In the genomic region with DNA sequence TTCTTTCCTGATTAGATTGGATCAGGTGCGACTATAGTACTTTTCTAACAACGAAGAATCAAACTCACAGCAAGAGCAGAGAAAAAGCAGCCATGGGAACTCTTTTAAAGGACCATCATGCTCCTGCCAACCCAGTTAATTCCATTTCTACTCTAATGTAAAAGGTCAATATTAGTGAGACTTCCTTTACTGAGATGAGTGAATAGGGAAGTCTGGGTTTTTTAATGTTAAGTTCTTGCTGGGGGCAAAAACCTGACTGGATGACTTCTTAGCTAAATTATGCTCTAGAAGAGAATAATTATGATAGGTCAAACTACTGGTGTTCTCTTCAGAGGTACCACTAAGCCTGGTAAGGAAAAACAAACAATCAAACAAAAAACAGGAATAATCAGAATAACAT, we compare ENCODE assay signal across 36 cellular contexts.
"Had no signal": no experiment of that assay in that cellular context is flagged by ENCODE, and none has a peak within 500 bp of the region (broad histone marks: within the 10 kb centered on the region; RNA-seq: fewer than 3 reads in every experiment).

No MANE protein-coding gene starts in this region.

- H3K4me1 Mint-ChIP-seq: activated CD4-positive, alpha-beta T cell treated with anti-CD3 and anti-CD28 coated beads for 36 hours; central memory CD8-positive, alpha-beta T cell had no signal

- H3K4me1 ChIP-seq: ascending aorta had no signal

- H3K9me3 Mint-ChIP-seq: activated CD4-positive, alpha-beta memory T cell treated with anti-CD3 and anti-CD28 coated beads, Interleukin-2, amount 10 ng/mL, durations not matched to agents 7 days and 5 days; activated CD4-positive, alpha-beta T cell treated with anti-CD3 and anti-CD28 coated beads, Interleukin-2, amount 10 ng/mL, durations not matched to agents 7 days and 5 days; activated naive CD4-positive, alpha-beta T cell treated with anti-CD3 and anti-CD28 coated beads, Interleukin-2, amount 10 ng/mL, durations not matched to agents 7 days and 5 days; activated naive CD4-positive, alpha-beta T cell treated with anti-CD3 and anti-CD28 coated beads, Interleukin-2, amount 50 U/mL, for 24 hours; activated naive CD8-positive, alpha-beta T cell treated with anti-CD3 and anti-CD28 coated beads, Interleukin-2, amount 10 ng/mL, durations not matched to agents 7 days and 5 days; activated naive CD8-positive, alpha-beta T cell treated with anti-CD3 and anti-CD28 coated beads, Interleukin-2, amount 50 U/mL, for 24 hours; activated T-cell treated with anti-CD3 and anti-CD28 coated beads, Interleukin-2, amount 50 U/mL, for 24 hours; activated T-helper 2 cell treated with anti-CD3 and anti-CD28 coated beads, Interferon-gamma antibody, Interleukin-2, Interleukin-4, amounts not matched to agents 10 μg/mL and 5 μg/mL and 100 μg/mL, durations not matched to agents 14 hours and 24 hours and 36 hours; brain; central memory CD8-positive, alpha-beta T cell; T-helper 1 cell treated with Interleukin-12 subunit alpha and Interleukin-12 subunit beta and Interleukin-4 antibody, amounts not matched to agents 30 μg/mL and 1 μg/mL, for 36 hours; T-helper 2 cell treated with Interferon-gamma antibody and Interleukin-4, amounts not matched to agents 5 μg/mL and 100 μg/mL, for 36 hours had no signal

- H3K27me3 Mint-ChIP-seq: activated CD4-positive, alpha-beta memory T cell treated with anti-CD3 and anti-CD28 coated beads, Interleukin-2, amount 10 ng/mL, durations not matched to agents 7 days and 5 days; activated CD4-positive, alpha-beta T cell treated with anti-CD3 and anti-CD28 coated beads for 36 hours; activated CD4-positive, alpha-beta T cell treated with anti-CD3 and anti-CD28 coated beads, Interleukin-2, amount 10 ng/mL, durations not matched to agents 7 days and 5 days; activated CD8-positive, alpha-beta memory T cell treated with anti-CD3 and anti-CD28 coated beads, Interleukin-2, amount 10 ng/mL, durations not matched to agents 7 days and 5 days; activated naive CD4-positive, alpha-beta T cell treated with anti-CD3 and anti-CD28 coated beads, Interleukin-2, amount 10 ng/mL, durations not matched to agents 7 days and 5 days; activated naive CD4-positive, alpha-beta T cell treated with anti-CD3 and anti-CD28 coated beads, Interleukin-2, amount 50 U/mL, for 24 hours; activated naive CD8-positive, alpha-beta T cell; activated naive CD8-positive, alpha-beta T cell treated with anti-CD3 and anti-CD28 coated beads, Interleukin-2, amount 10 ng/mL, durations not matched to agents 7 days and 5 days; activated naive CD8-positive, alpha-beta T cell treated with anti-CD3 and anti-CD28 coated beads, Interleukin-2, amount 50 U/mL, for 24 hours; activated T-cell treated with anti-CD3 and anti-CD28 coated beads, Interleukin-2, amount 50 U/mL, for 24 hours; brain; central memory CD8-positive, alpha-beta T cell had no signal

- H3K27me3 ChIP-seq: ascending aorta, cardiac muscle cell had no signal

- H3K9me3 ChIP-seq: ascending aorta had no signal

- ATAC-seq: activated CD4-positive, alpha-beta T cell treated with anti-CD3 and anti-CD28 coated beads for 36 hours; activated CD4-positive, CD25-positive, alpha-beta regulatory T cell treated with anti-CD3 and anti-CD28 coated beads, Interleukin-2, amount 50 U/mL, for 24 hours; activated CD8-positive, alpha-beta memory T cell treated with anti-CD3 and anti-CD28 coated beads, Interleukin-2, amount 10 ng/mL, durations not matched to agents 7 days and 5 days; activated CD8-positive, alpha-beta T cell treated with anti-CD3 and anti-CD28 coated beads, Interleukin-2, amount 10 ng/mL, durations not matched to agents 7 days and 5 days; activated naive CD8-positive, alpha-beta T cell treated with anti-CD3 and anti-CD28 coated beads, Interleukin-2, amount 50 U/mL, for 24 hours had no signal

- H3K27ac Mint-ChIP-seq: activated CD4-positive, alpha-beta memory T cell treated with anti-CD3 and anti-CD28 coated beads, Interleukin-2, amount 10 ng/mL, durations not matched to agents 7 days and 5 days; activated CD4-positive, alpha-beta T cell treated with anti-CD3 and anti-CD28 coated beads for 36 hours; activated CD4-positive, alpha-beta T cell treated with anti-CD3 and anti-CD28 coated beads, Interleukin-2, amount 10 ng/mL, durations not matched to agents 7 days and 5 days; activated CD8-positive, alpha-beta memory T cell treated with anti-CD3 and anti-CD28 coated beads, Interleukin-2, amount 10 ng/mL, durations not matched to agents 7 days and 5 days; activated CD8-positive, alpha-beta T cell treated with anti-CD3 and anti-CD28 coated beads, Interleukin-2, amount 10 ng/mL, durations not matched to agents 7 days and 5 days; activated naive CD4-positive, alpha-beta T cell treated with anti-CD3 and anti-CD28 coated beads, Interleukin-2, amount 10 ng/mL, durations not matched to agents 7 days and 5 days; activated naive CD4-positive, alpha-beta T cell treated with anti-CD3 and anti-CD28 coated beads, Interleukin-2, amount 50 U/mL, for 24 hours; activated naive CD8-positive, alpha-beta T cell; activated naive CD8-positive, alpha-beta T cell treated with anti-CD3 and anti-CD28 coated beads, Interleukin-2, amount 10 ng/mL, durations not matched to agents 7 days and 5 days; activated naive CD8-positive, alpha-beta T cell treated with anti-CD3 and anti-CD28 coated beads, Interleukin-2, amount 50 U/mL, for 24 hours; activated T-cell treated with anti-CD3 and anti-CD28 coated beads, Interleukin-2, amount 50 U/mL, for 24 hours; activated T-helper 2 cell treated with anti-CD3 and anti-CD28 coated beads, Interferon-gamma antibody, Interleukin-2, Interleukin-4, amounts not matched to agents 10 μg/mL and 5 μg/mL and 100 μg/mL, durations not matched to agents 14 hours and 24 hours and 36 hours; brain; T-helper 1 cell treated with Interleukin-12 subunit alpha and Interleukin-12 subunit beta and Interleukin-4 antibody, amounts not matched to agents 30 μg/mL and 1 μg/mL, for 36 hours; T-helper 2 cell treated with Interferon-gamma antibody and Interleukin-4, amounts not matched to agents 5 μg/mL and 100 μg/mL, for 36 hours had no signal

- DNase-seq: activated CD4-positive, alpha-beta memory T cell treated with anti-CD3 and anti-CD28 coated beads, Interleukin-2, amount 10 ng/mL, durations not matched to agents 7 days and 5 days; activated CD4-positive, alpha-beta T cell treated with anti-CD3 and anti-CD28 coated beads for 1 hour; activated CD4-positive, alpha-beta T cell treated with anti-CD3 and anti-CD28 coated beads for 36 hours; activated CD4-positive, alpha-beta T cell treated with anti-CD3 and anti-CD28 coated beads for 48 hours; activated CD4-positive, alpha-beta T cell treated with anti-CD3 and anti-CD28 coated beads, Interleukin-2, amount 10 ng/mL, durations not matched to agents 7 days and 5 days; activated CD4-positive, alpha-beta T cell treated with anti-CD3 and anti-CD28 coated beads, Interleukin-2, amount 50 U/mL, for 48 hours; activated CD4-positive, CD25-positive, alpha-beta regulatory T cell; activated CD8-positive, alpha-beta memory T cell treated with anti-CD3 and anti-CD28 coated beads for 24 hours; activated CD8-positive, alpha-beta memory T cell treated with anti-CD3 and anti-CD28 coated beads, Interleukin-2, amount 10 ng/mL, durations not matched to agents 7 days and 5 days; activated CD8-positive, alpha-beta memory T cell treated with anti-CD3 and anti-CD28 coated beads, Interleukin-2, amount 50 U/mL, for 48 hours; activated CD8-positive, alpha-beta T cell treated with anti-CD3 and anti-CD28 coated beads, Interleukin-2, amount 10 ng/mL, durations not matched to agents 7 days and 5 days; activated effector memory CD4-positive, alpha-beta T cell treated with Interleukin-2 at 50 U/mL for 16 hours; activated gamma-delta T cell; activated naive CD4-positive, alpha-beta T cell treated with anti-CD3 and anti-CD28 coated beads, Interleukin-2, amount 10 ng/mL, durations not matched to agents 7 days and 5 days; activated naive CD4-positive, alpha-beta T cell treated with Interleukin-2 at 50 U/mL for 16 hours; activated naive CD8-positive, alpha-beta T cell treated with anti-CD3 and anti-CD28 coated beads, Interleukin-2, amount 10 ng/mL, durations not matched to agents 7 days and 5 days; activated naive CD8-positive, alpha-beta T cell treated with anti-CD3 and anti-CD28 coated beads, Interleukin-2, amount 50 U/mL, for 24 hours; activated T-cell treated with anti-CD3 and anti-CD28 coated beads, Interleukin-2, amount 50 U/mL, for 24 hours; activated T-cell treated with anti-CD3 and anti-CD28 coated beads, Interleukin-2, amount 50 U/mL, for 48 hours; amygdala; anterior cingulate cortex; caudate nucleus; cerebellar nuclear complex; T-helper 1 cell; T-helper 2 cell; T-helper 9 cell had no signal

- H3K4me3 Mint-ChIP-seq: activated CD4-positive, alpha-beta memory T cell treated with anti-CD3 and anti-CD28 coated beads, Interleukin-2, amount 10 ng/mL, durations not matched to agents 7 days and 5 days; activated CD4-positive, alpha-beta T cell treated with anti-CD3 and anti-CD28 coated beads for 36 hours; activated CD4-positive, alpha-beta T cell treated with anti-CD3 and anti-CD28 coated beads, Interleukin-2, amount 10 ng/mL, durations not matched to agents 7 days and 5 days; activated CD8-positive, alpha-beta memory T cell treated with anti-CD3 and anti-CD28 coated beads, Interleukin-2, amount 10 ng/mL, durations not matched to agents 7 days and 5 days; activated CD8-positive, alpha-beta T cell treated with anti-CD3 and anti-CD28 coated beads, Interleukin-2, amount 10 ng/mL, durations not matched to agents 7 days and 5 days; activated naive CD4-positive, alpha-beta T cell treated with anti-CD3 and anti-CD28 coated beads, Interleukin-2, amount 10 ng/mL, durations not matched to agents 7 days and 5 days; activated naive CD4-positive, alpha-beta T cell treated with anti-CD3 and anti-CD28 coated beads, Interleukin-2, amount 50 U/mL, for 24 hours; activated naive CD8-positive, alpha-beta T cell; activated naive CD8-positive, alpha-beta T cell treated with anti-CD3 and anti-CD28 coated beads, Interleukin-2, amount 10 ng/mL, durations not matched to agents 7 days and 5 days; activated naive CD8-positive, alpha-beta T cell treated with anti-CD3 and anti-CD28 coated beads, Interleukin-2, amount 50 U/mL, for 24 hours; activated T-cell treated with anti-CD3 and anti-CD28 coated beads, Interleukin-2, amount 50 U/mL, for 24 hours; brain; central memory CD8-positive, alpha-beta T cell; T-helper 1 cell treated with Interleukin-12 subunit alpha and Interleukin-12 subunit beta and Interleukin-4 antibody, amounts not matched to agents 30 μg/mL and 1 μg/mL, for 36 hours; T-helper 2 cell treated with Interferon-gamma antibody and Interleukin-4, amounts not matched to agents 5 μg/mL and 100 μg/mL, for 36 hours had no signal

- H3K4me3 ChIP-seq: ascending aorta, cardiac muscle cell had no signal
